ENCODE assay signal across 11 cellular contexts in genomic region chr12:509494-509893, GRCh38. TPM values are rescaled to one million over a fixed set of nuclear protein-coding genes. Genes with fewer than 3 reads are reported as not detected.
DNase-seq lines count a peak whose midpoint lies in the region; ATAC-seq and TF ChIP-seq lines count a peak whose summit lies in the region.
"Had no signal": no experiment of that assay in that cellular context is flagged by ENCODE, and none has a peak within 500 bp of the region (broad histone marks: within the 10 kb centered on the region; RNA-seq: fewer than 3 reads in every experiment).

No MANE protein-coding gene starts in this region.

- H3K4me3 Mint-ChIP-seq in GM23338, result no peak overlapping the region
- H3K4me3 Mint-ChIP-seq in CD8-positive, alpha-beta T cell, result no peak overlapping the region
- H3K4me3 Mint-ChIP-seq: activated naive CD4-positive, alpha-beta T cell treated with anti-CD3 and anti-CD28 coated beads, Interleukin-2, amount 50 U/mL, for 24 hours had no signal

- peak; percentile 12 for ATAC-seq in GM23338
- peak; percentile 78 for ATAC-seq in left ventricle myocardium superior
- ATAC-seq in CD8-positive, alpha-beta T cell, result no peak
- no peak for ATAC-seq in GM19463 (IDR thresholded peaks at IDR 0.05; ENCODE audit: unreplicated experiment)

- H3K9me3 Mint-ChIP-seq in GM23338, result peaks cover 11% of the 10 kb centered on the region
- no peaks in the 10 kb centered on the region for H3K9me3 Mint-ChIP-seq in CD8-positive, alpha-beta T cell
- H3K9me3 Mint-ChIP-seq: activated naive CD4-positive, alpha-beta T cell treated with anti-CD3 and anti-CD28 coated beads, Interleukin-2, amount 50 U/mL, for 24 hours had no signal

- no peak overlapping the region for H3K27ac Mint-ChIP-seq in GM23338
- no peak overlapping the region for H3K27ac Mint-ChIP-seq in CD8-positive, alpha-beta T cell
- H3K27ac Mint-ChIP-seq: activated naive CD4-positive, alpha-beta T cell treated with anti-CD3 and anti-CD28 coated beads, Interleukin-2, amount 50 U/mL, for 24 hours had no signal

- H3K36me3 ChIP-seq in GM23338 (ENCODE audit: insufficient read depth), result no peaks in the 10 kb centered on the region
- H3K36me3 ChIP-seq in CD8-positive, alpha-beta T cell (ENCODE audit: insufficient read depth, low read length), result no peaks in the 10 kb centered on the region
- H3K36me3 ChIP-seq: pancreas had no signal

- POLR2A ChIA-PET in RWPE1 (lab: Yijun Ruan, JAX; ENCODE audit: low non-redundant PET), result no interaction called here
- POLR2A ChIA-PET in CD8-positive, alpha-beta T cell (lab: Charles Lee), result no interaction called here

- H3K27ac ChIP-seq in GM23338 (ENCODE audit: low read depth) (no peak overlapping the region), RWPE1 (no peak overlapping the region), skin epidermis (peak overlapping the region in 20 of 21 experiments; percentile 9 to 86 (median 66))
- no peak overlapping the region for H3K27ac ChIP-seq in CD8-positive, alpha-beta T cell (ENCODE audit: low read depth, low read length)

- H3K4me3 ChIP-seq in GM23338 (no peak overlapping the region), skin epidermis (no peak overlapping the region)
- H3K4me3 ChIP-seq in CD8-positive, alpha-beta T cell (ENCODE audit: low read depth, low read length), result no peak overlapping the region
- H3K4me3 ChIP-seq: pancreas had no signal

- intact Hi-C loops in left ventricle myocardium superior (cut with micrococcal nuclease), result no loop called here
- intact Hi-C loops in CD8-positive, alpha-beta T cell (cut with DNase I, micrococcal nuclease), result no loop called here

- H3K9me2 ChIP-seq in GM23338 (ENCODE audit: insufficient read depth), result no peaks in the 10 kb centered on the region

- H3K9me3 ChIP-seq in CD8-positive, alpha-beta T cell (ENCODE audit: low read length), result no peaks in the 10 kb centered on the region
- H3K9me3 ChIP-seq: pancreas had no signal

- peaks cover 27% of the 10 kb centered on the region for H3K4me1 ChIP-seq in GM23338 (ENCODE audit: insufficient read depth)
- no peaks in the 10 kb centered on the region for H3K4me1 ChIP-seq in CD8-positive, alpha-beta T cell (ENCODE audit: insufficient read depth, low read length)
- H3K4me1 ChIP-seq: pancreas had no signal

- DNase-seq in GM23338 (ENCODE audit: low spot score) (no peak), RWPE1 (ENCODE audit: low spot score) (peak; percentile 50), left ventricle myocardium superior (peak; percentile 36), DMS114 treated with DMSO at 0.1 percent for 48 hours (lab: John Stamatoyannopoulos, UW; ENCODE audit: unreplicated experiment) (no peak), T-helper 1 cell (no peak)
- no peak for DNase-seq in CD8-positive, alpha-beta T cell
- DNase-seq: NCI-H526 had no signal

- peaks cover 5% of the 10 kb centered on the region for H3K27me3 Mint-ChIP-seq in GM23338 (ENCODE audit: insufficient read depth, low read depth, poor library complexity)
- H3K27me3 Mint-ChIP-seq in CD8-positive, alpha-beta T cell (ENCODE audit: low read depth), result peaks cover 25% of the 10 kb centered on the region
- H3K27me3 Mint-ChIP-seq: activated naive CD4-positive, alpha-beta T cell treated with anti-CD3 and anti-CD28 coated beads, Interleukin-2, amount 50 U/mL, for 24 hours had no signal

- no peaks in the 10 kb centered on the region; the same call in 1 of the 2 replicates for H3K79me2 ChIP-seq in GM23338 (replicated peaks; ENCODE audit: insufficient read depth)

- H2AFZ ChIP-seq in GM23338, result no peak overlapping the region

- peak overlapping the region; percentile 65 for H3K4me2 ChIP-seq in GM23338

- no peaks in the 10 kb centered on the region for H3K27me3 ChIP-seq in GM23338 (ENCODE audit: insufficient read depth)
- H3K27me3 ChIP-seq in CD8-positive, alpha-beta T cell (ENCODE audit: insufficient read depth, low read length), result no peaks in the 10 kb centered on the region
- H3K27me3 ChIP-seq: pancreas had no signal

- H4K20me1 ChIP-seq in GM23338 (replicated peaks; ENCODE audit: insufficient read depth), result no peaks in the 10 kb centered on the region

- peaks cover 25% of the 10 kb centered on the region for H3K4me1 Mint-ChIP-seq in GM23338
- H3K4me1 Mint-ChIP-seq in CD8-positive, alpha-beta T cell (ENCODE audit: low read depth), result no peaks in the 10 kb centered on the region
- H3K4me1 Mint-ChIP-seq: activated naive CD4-positive, alpha-beta T cell treated with anti-CD3 and anti-CD28 coated beads, Interleukin-2, amount 50 U/mL, for 24 hours had no signal

- TF ChIP-seq CTCF in GM23338 (conservative IDR thresholded peaks at IDR 0.05; ENCODE audit: low read depth in 2 of 2) (no peak), RWPE1 (conservative IDR thresholded peaks at IDR 0.05; ENCODE audit: low read depth) (no peak)
- TF ChIP-seq CTCF in CD8-positive, alpha-beta T cell (IDR thresholded peaks at IDR 0.05), result no peak

- CTCF ChIA-PET in RWPE1 (lab: Yijun Ruan, JAX), result no interaction called here
- CTCF ChIA-PET in CD8-positive, alpha-beta T cell (lab: Charles Lee), result interaction anchor here (1.1 kb wide), 1 partner anchor 38 kb away, joined by 3 read pairs; no protein-coding TSS in a partner anchor

- no peaks in the 10 kb centered on the region; the same call in 1 of the 2 replicates for H3F3A ChIP-seq in GM23338 (replicated peaks; ENCODE audit: low read depth)

- H3K36me3 Mint-ChIP-seq in GM23338 (ENCODE audit: low read depth), result peaks cover 12% of the 10 kb centered on the region
- no peaks in the 10 kb centered on the region for H3K36me3 Mint-ChIP-seq in CD8-positive, alpha-beta T cell
- H3K36me3 Mint-ChIP-seq: activated naive CD4-positive, alpha-beta T cell treated with anti-CD3 and anti-CD28 coated beads, Interleukin-2, amount 50 U/mL, for 24 hours had no signal

TF ChIP-seq in GM23338, 12 proteins besides CTCF, POLR2A, EP300 and RAD21:
- TF ChIP-seq EZH2phosphoT487 (IDR thresholded peaks at IDR 0.05; ENCODE audit: unreplicated experiment), result no peak
- no peak for TF ChIP-seq POLR2AphosphoS5 (IDR thresholded peaks at IDR 0.05; ENCODE audit: low read depth)
- no peak for TF ChIP-seq NANOG (IDR thresholded peaks at IDR 0.05; ENCODE audit: borderline replicate concordance)

RNA-seq across cellular contexts. Expression of gene B4GALNT3, which starts 49.8 kb away (rescaled TPM):
- total RNA-seq in GM23338 (2014; rRNA removed; shearing (Covaris generic)), result 15.8 and 31.3 TPM in 2 replicates
- polyA plus RNA-seq in GM23338 (2016; fragmentation: Nextera tagmentation; extraction: Ambion mirVana), result 2.8 and 3.1 TPM in 2 replicates
- 49.6 TPM for total RNA-seq in left ventricle myocardium superior
- total RNA-seq in CD8-positive, alpha-beta T cell, result 1 to 10 TPM; 1.1 to 1.2 TPM

Comparison
In these comparisons a context has a peak if more than half of its experiments do, and no peak if none do; other contexts are left out.
1. ATAC-seq: peak in GM23338 (single experiment) and left ventricle myocardium superior (single experiment); none in CD8-positive, alpha-beta T cell (single experiment) and GM19463 (single experiment).
2. DNase-seq: peak in RWPE1 (single experiment) and left ventricle myocardium superior (single experiment); none in GM23338 (single experiment), CD8-positive, alpha-beta T cell (0 of 7), DMS114 treated with DMSO at 0.1 percent for 48 hours (single experiment) and T-helper 1 cell (0 of 5).
3. H3K27ac ChIP-seq: peak in skin epidermis (20 of 21); none in GM23338 (single experiment), RWPE1 (single experiment) and CD8-positive, alpha-beta T cell (single experiment).